Comparison of ENCODE assay signal across 1 cellular context in genomic region chr2:15970701-15971100, GRCh38.
TF ChIP-seq lines count a peak whose summit lies in the region.

No MANE protein-coding gene starts in this region.

TF ChIP-seq in GM23338, 12 proteins besides CTCF, POLR2A, EP300 and RAD21:
- TF ChIP-seq ZNF462 (CRISPR knock-in tag; IDR thresholded peaks at IDR 0.05) (no peak), NANOG (IDR thresholded peaks at IDR 0.05; ENCODE audit: borderline replicate concordance) (no peak), ZNF331 (CRISPR knock-in tag; IDR thresholded peaks at IDR 0.05; ENCODE audit: low read depth) (no peak), STAT1 (IDR thresholded peaks at IDR 0.05; ENCODE audit: unreplicated experiment) (no peak), EZH2phosphoT487 (IDR thresholded peaks at IDR 0.05; ENCODE audit: unreplicated experiment) (no peak), POLR2AphosphoS5 (IDR thresholded peaks at IDR 0.05; ENCODE audit: low read depth) (no peak), CREB1 (CRISPR knock-in tag; IDR thresholded peaks at IDR 0.05; ENCODE audit: low read depth) (no peak), EZH2 (IDR thresholded peaks at IDR 0.05; ENCODE audit: low read depth, unreplicated experiment) (no peak), REST (IDR thresholded peaks at IDR 0.05; ENCODE audit: unreplicated experiment) (no peak), ZNF114 (CRISPR knock-in tag; IDR thresholded peaks at IDR 0.05) (no peak)
- TF ChIP-seq, protein P1, sequence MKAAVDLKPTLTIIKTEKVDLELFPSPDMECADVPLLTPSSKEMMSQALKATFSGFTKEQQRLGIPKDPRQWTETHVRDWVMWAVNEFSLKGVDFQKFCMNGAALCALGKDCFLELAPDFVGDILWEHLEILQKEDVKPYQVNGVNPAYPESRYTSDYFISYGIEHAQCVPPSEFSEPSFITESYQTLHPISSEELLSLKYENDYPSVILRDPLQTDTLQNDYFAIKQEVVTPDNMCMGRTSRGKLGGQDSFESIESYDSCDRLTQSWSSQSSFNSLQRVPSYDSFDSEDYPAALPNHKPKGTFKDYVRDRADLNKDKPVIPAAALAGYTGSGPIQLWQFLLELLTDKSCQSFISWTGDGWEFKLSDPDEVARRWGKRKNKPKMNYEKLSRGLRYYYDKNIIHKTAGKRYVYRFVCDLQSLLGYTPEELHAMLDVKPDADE (IDR thresholded peaks at IDR 0.05) = no peak
